ENCODE assay signal across 2 cellular contexts in the genomic region with DNA sequence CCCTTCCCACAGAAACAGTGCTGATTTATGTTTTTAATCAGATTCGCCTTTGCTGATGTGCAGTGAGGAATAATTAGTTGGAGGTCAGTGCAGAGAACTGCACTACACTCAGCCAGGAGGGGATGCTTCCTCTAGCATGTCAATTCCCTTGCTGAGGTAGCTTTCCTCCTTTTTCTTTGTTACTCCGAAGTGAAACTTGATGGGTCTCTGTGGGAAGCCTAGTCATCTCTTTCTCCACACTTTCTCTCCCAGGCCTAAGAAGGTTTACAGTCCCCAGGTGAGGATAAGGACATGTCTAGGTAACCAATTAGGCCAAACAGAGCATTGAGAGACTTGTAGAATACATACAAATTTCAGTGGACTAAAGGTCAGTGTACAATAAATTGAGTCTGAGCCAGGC.
TF ChIP-seq lines count a peak whose summit lies in the region.

No MANE protein-coding gene starts in this region.

TF ChIP-seq in GM23338, 12 proteins besides CTCF, POLR2A, EP300 and RAD21:
- TF ChIP-seq, protein P1, sequence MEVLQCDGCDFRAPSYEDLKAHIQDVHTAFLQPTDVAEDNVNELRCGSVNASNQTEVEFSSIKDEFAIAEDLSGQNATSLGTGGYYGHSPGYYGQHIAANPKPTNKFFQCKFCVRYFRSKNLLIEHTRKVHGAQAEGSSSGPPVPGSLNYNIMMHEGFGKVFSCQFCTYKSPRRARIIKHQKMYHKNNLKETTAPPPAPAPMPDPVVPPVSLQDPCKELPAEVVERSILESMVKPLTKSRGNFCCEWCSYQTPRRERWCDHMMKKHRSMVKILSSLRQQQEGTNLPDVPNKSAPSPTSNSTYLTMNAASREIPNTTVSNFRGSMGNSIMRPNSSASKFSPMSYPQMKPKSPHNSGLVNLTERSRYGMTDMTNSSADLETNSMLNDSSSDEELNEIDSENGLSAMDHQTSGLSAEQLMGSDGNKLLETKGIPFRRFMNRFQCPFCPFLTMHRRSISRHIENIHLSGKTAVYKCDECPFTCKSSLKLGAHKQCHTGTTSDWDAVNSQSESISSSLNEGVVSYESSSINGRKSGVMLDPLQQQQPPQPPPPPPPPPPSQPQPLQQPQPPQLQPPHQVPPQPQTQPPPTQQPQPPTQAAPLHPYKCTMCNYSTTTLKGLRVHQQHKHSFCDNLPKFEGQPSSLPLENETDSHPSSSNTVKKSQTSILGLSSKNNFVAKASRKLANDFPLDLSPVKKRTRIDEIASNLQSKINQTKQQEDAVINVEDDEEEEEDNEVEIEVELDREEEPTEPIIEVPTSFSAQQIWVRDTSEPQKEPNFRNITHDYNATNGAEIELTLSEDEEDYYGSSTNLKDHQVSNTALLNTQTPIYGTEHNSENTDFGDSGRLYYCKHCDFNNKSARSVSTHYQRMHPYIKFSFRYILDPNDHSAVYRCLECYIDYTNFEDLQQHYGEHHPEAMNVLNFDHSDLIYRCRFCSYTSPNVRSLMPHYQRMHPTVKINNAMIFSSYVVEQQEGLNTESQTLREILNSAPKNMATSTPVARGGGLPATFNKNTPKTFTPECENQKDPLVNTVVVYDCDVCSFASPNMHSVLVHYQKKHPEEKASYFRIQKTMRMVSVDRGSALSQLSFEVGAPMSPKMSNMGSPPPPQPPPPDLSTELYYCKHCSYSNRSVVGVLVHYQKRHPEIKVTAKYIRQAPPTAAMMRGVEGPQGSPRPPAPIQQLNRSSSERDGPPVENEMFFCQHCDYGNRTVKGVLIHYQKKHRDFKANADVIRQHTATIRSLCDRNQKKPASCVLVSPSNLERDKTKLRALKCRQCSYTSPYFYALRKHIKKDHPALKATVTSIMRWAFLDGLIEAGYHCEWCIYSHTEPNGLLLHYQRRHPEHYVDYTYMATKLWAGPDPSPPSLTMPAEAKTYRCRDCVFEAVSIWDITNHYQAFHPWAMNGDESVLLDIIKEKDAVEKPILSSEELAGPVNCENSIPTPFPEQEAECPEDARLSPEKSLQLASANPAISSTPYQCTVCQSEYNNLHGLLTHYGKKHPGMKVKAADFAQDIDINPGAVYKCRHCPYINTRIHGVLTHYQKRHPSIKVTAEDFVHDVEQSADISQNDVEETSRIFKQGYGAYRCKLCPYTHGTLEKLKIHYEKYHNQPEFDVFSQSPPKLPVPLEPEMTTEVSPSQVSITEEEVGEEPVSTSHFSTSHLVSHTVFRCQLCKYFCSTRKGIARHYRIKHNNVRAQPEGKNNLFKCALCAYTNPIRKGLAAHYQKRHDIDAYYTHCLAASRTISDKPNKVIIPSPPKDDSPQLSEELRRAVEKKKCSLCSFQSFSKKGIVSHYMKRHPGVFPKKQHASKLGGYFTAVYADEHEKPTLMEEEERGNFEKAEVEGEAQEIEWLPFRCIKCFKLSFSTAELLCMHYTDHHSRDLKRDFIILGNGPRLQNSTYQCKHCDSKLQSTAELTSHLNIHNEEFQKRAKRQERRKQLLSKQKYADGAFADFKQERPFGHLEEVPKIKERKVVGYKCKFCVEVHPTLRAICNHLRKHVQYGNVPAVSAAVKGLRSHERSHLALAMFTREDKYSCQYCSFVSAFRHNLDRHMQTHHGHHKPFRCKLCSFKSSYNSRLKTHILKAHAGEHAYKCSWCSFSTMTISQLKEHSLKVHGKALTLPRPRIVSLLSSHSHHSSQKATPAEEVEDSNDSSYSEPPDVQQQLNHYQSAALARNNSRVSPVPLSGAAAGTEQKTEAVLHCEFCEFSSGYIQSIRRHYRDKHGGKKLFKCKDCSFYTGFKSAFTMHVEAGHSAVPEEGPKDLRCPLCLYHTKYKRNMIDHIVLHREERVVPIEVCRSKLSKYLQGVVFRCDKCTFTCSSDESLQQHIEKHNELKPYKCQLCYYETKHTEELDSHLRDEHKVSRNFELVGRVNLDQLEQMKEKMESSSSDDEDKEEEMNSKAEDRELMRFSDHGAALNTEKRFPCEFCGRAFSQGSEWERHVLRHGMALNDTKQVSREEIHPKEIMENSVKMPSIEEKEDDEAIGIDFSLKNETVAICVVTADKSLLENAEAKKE (CRISPR knock-in tag; IDR thresholded peaks at IDR 0.05): peak; percentile 95
- no peak for TF ChIP-seq NANOG (IDR thresholded peaks at IDR 0.05; ENCODE audit: borderline replicate concordance)
TF ChIP-seq in GM23338: peak in this region for 1.

TF ChIP-seq in H1, 55 proteins besides CTCF, POLR2A, EP300 and RAD21:
- TF ChIP-seq NANOG (IDR thresholded peaks at IDR 0.05; ENCODE audit: insufficient read depth, low read depth, low read length, poor library complexity, severe bottlenecking) (peak; percentile 18), JUN (IDR thresholded peaks at IDR 0.05; ENCODE audit: low read depth, low read length) (no peak), TEAD4 (IDR thresholded peaks at IDR 0.05; ENCODE audit: low read depth, low read length) (no peak), HDAC2 (IDR thresholded peaks at IDR 0.05; ENCODE audit: borderline replicate concordance in 1 of 2, low read depth in 2 of 2, low read length in 2 of 2) (no peak)
TF ChIP-seq in H1: peak in this region for 1.
